In genomic region chr15:65377105-65377975, GRCh38 we compare ENCODE assay signal across 8 cellular contexts. TPM values are rescaled to one million over a fixed set of nuclear protein-coding genes. Genes with fewer than 3 reads are reported as not detected.
DNase-seq lines count a peak whose midpoint lies in the region; ATAC-seq and TF ChIP-seq lines count a peak whose summit lies in the region.

No MANE protein-coding gene starts in this region.

- H3K4me3 ChIP-seq in WI38 (ENCODE audit: low read depth, low read length): peak overlapping the region; percentile 59

- no peak for TF ChIP-seq CTCF in WI38 (IDR thresholded peaks at IDR 0.05; ENCODE audit: low read depth, low read length)
- TF ChIP-seq CTCF in omental fat pad (IDR thresholded peaks at IDR 0.05): no peak

- peak; percentile 20 to 32 for ATAC-seq in activated CD4-positive, CD25-positive, alpha-beta regulatory T cell treated with anti-CD3 and anti-CD28 coated beads, Interleukin-2, amount 50 U/mL, for 24 hours
- ATAC-seq in omental fat pad (ENCODE audit: low FRiP score): peak; percentile 63

- no peak for DNase-seq in activated CD4-positive, CD25-positive, alpha-beta regulatory T cell treated with anti-CD3 and anti-CD28 coated beads, Interleukin-2, amount 50 U/mL, for 72 hours
- peak; percentile 21 for DNase-seq in glomerular visceral epithelial cell (ENCODE audit: extremely low spot score)
- DNase-seq in omental fat pad (ENCODE audit: low spot score): no peak
- DNase-seq in stimulated activated CD8-positive, alpha-beta memory T cell treated with anti-CD3 and anti-CD28 coated beads, Interleukin-4, amount 100 ng/mL, for 48 hours: no peak
- no peak for DNase-seq in UCSD-AML1 (lab: John Stamatoyannopoulos, UW; ENCODE audit: unreplicated experiment)
- no peak for DNase-seq in pons (ENCODE audit: low spot score)

RNA-seq across cellular contexts. Expression of gene IGDCC3, which starts 0.5 kb away (rescaled TPM):
- not detected for total RNA-seq in omental fat pad

RNA-seq across cellular contexts. Expression of gene IGDCC4, which starts 45.4 kb away (rescaled TPM):
- total RNA-seq in omental fat pad: 10 to 100 TPM in 1 of 4 donors, 1 to 10 TPM in 1, under 1 TPM in 2; 0.25 to 11.3 (median 1.1) TPM
